ENCODE assay signal across 8 cellular contexts in the genomic region with DNA sequence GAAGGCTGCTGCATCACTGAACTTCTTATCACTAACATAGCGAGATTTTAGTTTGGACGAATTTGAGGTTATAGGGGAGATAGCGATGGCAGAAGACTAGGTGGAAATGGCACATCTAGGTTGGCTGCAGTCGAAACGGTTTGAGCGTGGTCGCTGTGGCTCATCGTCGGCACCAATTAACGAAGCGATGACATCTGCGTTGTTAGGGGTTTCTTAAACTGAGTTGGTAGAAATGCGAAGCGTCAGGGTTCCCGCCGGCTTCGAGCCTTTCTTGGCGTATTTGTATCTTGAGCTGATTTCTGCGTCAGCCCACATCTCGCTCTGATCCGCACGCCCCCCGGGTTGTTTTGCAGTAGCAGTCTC. TPM values are rescaled to one million over a fixed set of nuclear protein-coding genes. Genes with fewer than 3 reads are reported as not detected.
DNase-seq lines count a peak whose midpoint lies in the region; ATAC-seq, FAIRE-seq and TF ChIP-seq lines count a peak whose summit lies in the region.

No MANE protein-coding gene starts in this region.

- no peak overlapping the region for H3K23ac ChIP-seq in H1 (ENCODE audit: insufficient read length)

- no peak overlapping the region for H3K14ac ChIP-seq in H1 (ENCODE audit: insufficient read length)

- peak overlapping the region; percentile 81; the same call in 1 of the 2 replicates for H4K8ac ChIP-seq in H1 (ENCODE audit: extremely low read depth, insufficient read depth, low read length)

- H3K18ac ChIP-seq in H1 (ENCODE audit: extremely low read depth, low read length): peak overlapping the region; percentile 89

- peak overlapping the region; percentile 94 for H3K27ac Mint-ChIP-seq in activated CD4-positive, alpha-beta T cell treated with anti-CD3 and anti-CD28 coated beads, Interleukin-2, amount 10 ng/mL, durations not matched to agents 7 days and 5 days
- peak overlapping the region; percentile 90 to 98 (median 95) for H3K27ac Mint-ChIP-seq in naive thymus-derived CD4-positive, alpha-beta T cell
- peak overlapping the region; percentile 94 for H3K27ac Mint-ChIP-seq in stimulated activated memory B cell treated with anti-CD40 and anti-IgM and Interleukin-4, amounts not matched to agents 10 μg/mL and 1 μg/mL and 100 μg/mL, for 72 hours

- peaks cover 2% of the 10 kb centered on the region for H3K9me3 Mint-ChIP-seq in activated CD4-positive, alpha-beta T cell treated with anti-CD3 and anti-CD28 coated beads, Interleukin-2, amount 10 ng/mL, durations not matched to agents 7 days and 5 days
- peaks cover 0 to 3% (median 0%) of the 10 kb centered on the region in 11 donors for H3K9me3 Mint-ChIP-seq in naive thymus-derived CD4-positive, alpha-beta T cell
- H3K9me3 Mint-ChIP-seq in stimulated activated memory B cell treated with anti-CD40 and anti-IgM and Interleukin-4, amounts not matched to agents 10 μg/mL and 1 μg/mL and 100 μg/mL, for 72 hours: no peaks in the 10 kb centered on the region

- no peaks in the 10 kb centered on the region for H3K27me3 ChIP-seq in H1 (replicated peaks in 1 of 4; ENCODE audit: control insufficient read depth in 3 of 4, extremely low read depth in 1 of 4, insufficient read depth in 3 of 4, low read length in 3 of 4)
- H3K27me3 ChIP-seq in naive thymus-derived CD4-positive, alpha-beta T cell (ENCODE audit: control insufficient read depth in 2 of 2, insufficient read depth in 2 of 2, low read length in 2 of 2): no peaks in the 10 kb centered on the region

- in situ Hi-C loops in G401 (cut with HindIII; ENCODE audit: low sequenced_read_pairs): no loop called here

- no peak for FAIRE-seq in H1 (lab: Jason Lieb, UNC)

- H3K9me3 ChIP-seq in H1 (ENCODE audit: insufficient read depth in 2 of 2, low read depth in 1 of 2, low read length in 1 of 2): no peaks in the 10 kb centered on the region
- no peaks in the 10 kb centered on the region for H3K9me3 ChIP-seq in naive thymus-derived CD4-positive, alpha-beta T cell (ENCODE audit: control insufficient read depth in 2 of 3, low read length in 3 of 3)

- POLR2A ChIA-PET in activated CD4-positive, alpha-beta T cell treated with anti-CD3 and anti-CD28 coated beads, Interleukin-2, amount 10 ng/mL, durations not matched to agents 7 days and 5 days (lab: Charles Lee): no interaction called here
- POLR2A ChIA-PET in H1 (lab: Charles Lee; ENCODE audit: partially characterized antibody): interaction anchor here (0.6 to 5.9 kb wide), 28 partner anchors 10 to 1175 kb away, joined by 3 to 58 read pairs (median 4); partner anchors contain the start of genes NIT2, TFG and TMEM45A
- POLR2A ChIA-PET in naive thymus-derived CD4-positive, alpha-beta T cell (lab: Charles Lee): interaction anchor here (0.6 to 3.7 kb wide), 13 partner anchors 10 to 1500 kb away, joined by 3 to 21 read pairs (median 4); partner anchors contain the start of genes DCBLD2, NIT2 and TBC1D23

- H3K23me2 ChIP-seq in H1 (ENCODE audit: low read depth, low read length): peaks cover 16% of the 10 kb centered on the region

- no peak for TF ChIP-seq CTCF in H1 (IDR thresholded peaks at IDR 0.05; ENCODE audit: control extremely low read depth in 1 of 3, insufficient read depth in 1 of 3, low read depth in 1 of 3, low read length in 3 of 3)

- ATAC-seq in GM21723 (IDR thresholded peaks at IDR 0.05; ENCODE audit: unreplicated experiment): peak; percentile 23
- ATAC-seq in naive thymus-derived CD4-positive, alpha-beta T cell: peak; percentile 37
- ATAC-seq in stimulated activated memory B cell treated with anti-CD40 and anti-IgM and Interleukin-4, amounts not matched to agents 10 μg/mL and 1 μg/mL and 100 μg/mL, for 72 hours: peak; percentile 29

- TF ChIP-seq EP300 in H1 (IDR thresholded peaks at IDR 0.05; ENCODE audit: borderline replicate concordance in 1 of 2, low read depth in 2 of 2, low read length in 2 of 2): no peak

- peak; percentile 65 for DNase-seq in G401 (ENCODE audit: low spot score)
- DNase-seq in Kasumi-1 (lab: John Stamatoyannopoulos, UW): peak; percentile 54 to 68
- peak; percentile 53 for DNase-seq in activated CD4-positive, alpha-beta T cell treated with anti-CD3 and anti-CD28 coated beads, Interleukin-2, amount 10 ng/mL, durations not matched to agents 7 days and 5 days
- DNase-seq in H1 (ENCODE audit: low read depth in 1 of 2, low spot score in 2 of 2): no peak
- peak in 2 of 9 donors; percentile 45 to 70 for DNase-seq in naive thymus-derived CD4-positive, alpha-beta T cell
- DNase-seq in DMS114 treated with DMSO at 0.1 percent for 48 hours (lab: John Stamatoyannopoulos, UW; ENCODE audit: unreplicated experiment): no peak

- peak overlapping the region; percentile 99 for H3K4me3 Mint-ChIP-seq in activated CD4-positive, alpha-beta T cell treated with anti-CD3 and anti-CD28 coated beads, Interleukin-2, amount 10 ng/mL, durations not matched to agents 7 days and 5 days
- H3K4me3 Mint-ChIP-seq in naive thymus-derived CD4-positive, alpha-beta T cell: peak overlapping the region; percentile 87 to 99 (median 96)
- H3K4me3 Mint-ChIP-seq in stimulated activated memory B cell treated with anti-CD40 and anti-IgM and Interleukin-4, amounts not matched to agents 10 μg/mL and 1 μg/mL and 100 μg/mL, for 72 hours: peak overlapping the region; percentile 84

- peak overlapping the region; percentile 95 for H3K27ac ChIP-seq in H1 (ENCODE audit: low read depth, low read length)
- H3K27ac ChIP-seq in naive thymus-derived CD4-positive, alpha-beta T cell (ENCODE audit: low read depth, low read length): peak overlapping the region; percentile 85

- H3K56ac ChIP-seq in H1 (replicated peaks; ENCODE audit: insufficient read length, low read depth, low read length): peak overlapping the region; percentile 32

- H2BK15ac ChIP-seq in H1 (ENCODE audit: low read length): no peak overlapping the region

- H3K79me1 ChIP-seq in H1 (ENCODE audit: low read depth, low read length): no peaks in the 10 kb centered on the region

- H3K36me3 ChIP-seq in H1 (ENCODE audit: control insufficient read depth in 2 of 4, insufficient read depth in 4 of 4, low read length in 3 of 4): no peaks in the 10 kb centered on the region; a peak in 1 of 8 replicates
- peaks cover 0 to 9% (median 0%) of the 10 kb centered on the region in 3 experiments for H3K36me3 ChIP-seq in naive thymus-derived CD4-positive, alpha-beta T cell (ENCODE audit: control insufficient read depth in 2 of 3, insufficient read depth in 3 of 3, low read length in 3 of 3)

- peak overlapping the region; percentile 49 for H4K91ac ChIP-seq in H1 (replicated peaks; ENCODE audit: insufficient read length, low read length)

- no peak overlapping the region for H3K4ac ChIP-seq in H1 (replicated peaks; ENCODE audit: insufficient read length, low read depth, low read length)

- peaks cover 17 to 77% of the 10 kb centered on the region in 2 experiments for H3K79me2 ChIP-seq in H1 (ENCODE audit: control insufficient read depth in 1 of 2, insufficient read depth in 2 of 2, low read length in 2 of 2)

- peaks cover 9% of the 10 kb centered on the region for H3K36me3 Mint-ChIP-seq in activated CD4-positive, alpha-beta T cell treated with anti-CD3 and anti-CD28 coated beads, Interleukin-2, amount 10 ng/mL, durations not matched to agents 7 days and 5 days (ENCODE audit: low read depth)
- peaks cover 0 to 10% (median 5%) of the 10 kb centered on the region in 5 donors for H3K36me3 Mint-ChIP-seq in naive thymus-derived CD4-positive, alpha-beta T cell
- H3K36me3 Mint-ChIP-seq in stimulated activated memory B cell treated with anti-CD40 and anti-IgM and Interleukin-4, amounts not matched to agents 10 μg/mL and 1 μg/mL and 100 μg/mL, for 72 hours: peaks cover 6% of the 10 kb centered on the region

- H2BK12ac ChIP-seq in H1 (ENCODE audit: low read depth, low read length): peak overlapping the region; percentile 18; the same call in 1 of the 2 replicates

- peak overlapping the region; percentile 81 for H2BK5ac ChIP-seq in H1 (ENCODE audit: low read depth, low read length)

- H3K4me2 ChIP-seq in H1 (ENCODE audit: insufficient read depth in 1 of 2, low read depth in 2 of 2, low read length in 2 of 2): peak overlapping the region; percentile 91 to 92

- peaks cover 0 to 3% (median under 1%) of the 10 kb centered on the region in 4 experiments; a peak in 2 of 7 replicates for H3K4me1 ChIP-seq in H1 (replicated peaks in 1 of 4; ENCODE audit: control insufficient read depth in 3 of 4, insufficient read depth in 4 of 4, low read length in 3 of 4)
- peaks cover 21 to 33% of the 10 kb centered on the region in 2 donors for H3K4me1 ChIP-seq in naive thymus-derived CD4-positive, alpha-beta T cell (ENCODE audit: control insufficient read depth in 2 of 2, insufficient read depth in 2 of 2, low read length in 2 of 2)

- no peak overlapping the region; the same call in 1 of the 2 replicates for H2AK5ac ChIP-seq in H1 (ENCODE audit: low read depth, low read length)

- peak overlapping the region; percentile 34; the same call in 1 of the 2 replicates for H2AFZ ChIP-seq in H1 (ENCODE audit: low read length)

- H4K20me1 ChIP-seq in H1 (replicated peaks in 1 of 2; ENCODE audit: control insufficient read depth in 1 of 2, insufficient read depth in 2 of 2, low read length in 2 of 2): peaks cover 12% of the 10 kb centered on the region in 2 experiments

- H4K5ac ChIP-seq in H1 (ENCODE audit: insufficient read length, low read depth, low read length): peak overlapping the region; percentile 84

- no peak overlapping the region for H2BK120ac ChIP-seq in H1 (replicated peaks; ENCODE audit: low read depth, low read length)

- CTCF ChIA-PET in activated CD4-positive, alpha-beta T cell treated with anti-CD3 and anti-CD28 coated beads, Interleukin-2, amount 10 ng/mL, durations not matched to agents 7 days and 5 days (lab: Charles Lee): interaction anchor here (0.9 to 1.4 kb wide), 5 partner anchors 25 to 584 kb away, joined by 3 to 5 read pairs (median 3); partner anchors contain the start of gene CMSS1
- CTCF ChIA-PET in H1 (lab: Charles Lee; ENCODE audit: partially characterized antibody): interaction anchor here (0.6 to 2.3 kb wide), 8 partner anchors 17 to 569 kb away, joined by 3 to 7 read pairs (median 4); no protein-coding TSS in a partner anchor
- CTCF ChIA-PET in naive thymus-derived CD4-positive, alpha-beta T cell (lab: Charles Lee): interaction anchor here (0.7 to 1.5 kb wide), 2 partner anchors 139 to 188 kb away, joined by 4 to 5 read pairs; no protein-coding TSS in a partner anchor

- peaks cover 44% of the 10 kb centered on the region for H3K4me1 Mint-ChIP-seq in activated CD4-positive, alpha-beta T cell treated with anti-CD3 and anti-CD28 coated beads, Interleukin-2, amount 10 ng/mL, durations not matched to agents 7 days and 5 days
- H3K4me1 Mint-ChIP-seq in naive thymus-derived CD4-positive, alpha-beta T cell: peaks cover 34 to 83% (median 72%) of the 10 kb centered on the region in 7 donors
- H3K4me1 Mint-ChIP-seq in stimulated activated memory B cell treated with anti-CD40 and anti-IgM and Interleukin-4, amounts not matched to agents 10 μg/mL and 1 μg/mL and 100 μg/mL, for 72 hours: peaks cover 36% of the 10 kb centered on the region

- no peak for TF ChIP-seq POLR2A in H1 (IDR thresholded peaks at IDR 0.05; ENCODE audit: control extremely low read depth in 1 of 2, low read depth in 2 of 2, low read length in 2 of 2)

- no peaks in the 10 kb centered on the region for H3K27me3 Mint-ChIP-seq in activated CD4-positive, alpha-beta T cell treated with anti-CD3 and anti-CD28 coated beads, Interleukin-2, amount 10 ng/mL, durations not matched to agents 7 days and 5 days
- H3K27me3 Mint-ChIP-seq in naive thymus-derived CD4-positive, alpha-beta T cell: no peaks in the 10 kb centered on the region
- no peaks in the 10 kb centered on the region for H3K27me3 Mint-ChIP-seq in stimulated activated memory B cell treated with anti-CD40 and anti-IgM and Interleukin-4, amounts not matched to agents 10 μg/mL and 1 μg/mL and 100 μg/mL, for 72 hours

- intact Hi-C loops in naive thymus-derived CD4-positive, alpha-beta T cell (cut with micrococcal nuclease): loop anchor here (1.0 to 10.0 kb wide), 27 partner anchors 40 to 1878 kb away; partner anchors contain the start of genes CEP97 (in 2 of the 2), CMSS1 (in 2 of the 2), NIT2 (in 2 of the 2) and TBC1D23 (in 2 of the 2)

- 1% methylated on average over 23 of the region's 23 CpGs; no CpG with 5 or more reads in 1 of the 2 experiments for WGBS in H1 (ENCODE audit: extremely low coverage in 1 of 2, insufficient coverage in 1 of 2, insufficient read length in 1 of 2, insufficient replicate concordance in 2 of 2, low coverage in 1 of 2, low lambda C conversion rate in 2 of 2, missing lambda C conversion rate in 1 of 2), 2 experiments

- H3K9ac ChIP-seq in H1 (replicated peaks in 1 of 4; ENCODE audit: extremely low read depth in 1 of 4, low read depth in 3 of 4, low read length in 3 of 4): peak overlapping the region; percentile 60 to 97 (median 94)

- no peak for TF ChIP-seq RAD21 in H1 (IDR thresholded peaks at IDR 0.05 in 1 of 2, conservative IDR thresholded peaks at IDR 0.05 in 1 of 2; ENCODE audit: low read depth in 2 of 2, low read length in 2 of 2)

- peak overlapping the region; percentile 59 to 96 (median 84) for H3K4me3 ChIP-seq in H1 (ENCODE audit: extremely low read depth in 1 of 4, insufficient read depth in 2 of 4, low read depth in 3 of 4, low read length in 4 of 4)
- H3K4me3 ChIP-seq in naive thymus-derived CD4-positive, alpha-beta T cell (ENCODE audit: low read length): peak overlapping the region; percentile 90

- H2BK20ac ChIP-seq in H1 (ENCODE audit: low read length): no peak overlapping the region

RNA-seq across cellular contexts. Expression of gene LNP1, which starts 0.3 kb away (rescaled TPM):
- total RNA-seq in G401 (2014; rRNA removed; shearing (Covaris generic)): 2.2 and 3.6 TPM in 2 replicates
- total RNA-seq in activated CD4-positive, alpha-beta T cell treated with anti-CD3 and anti-CD28 coated beads, Interleukin-2, amount 10 ng/mL, durations not matched to agents 7 days and 5 days: 1 to 10 TPM in 1 of 2 experiments, under 1 TPM in 1; 0.72 to 1.2 TPM
- total RNA-seq in H1 (2021; fragmentation: NEBNext Ultra II Directional; extraction: Animal tissue kit (Norgen Biotek cat#: 25700)): 8.0 and 8.7 TPM in 2 replicates
- polyA plus RNA-seq in H1 (2011; rRNA removed): 6.6 and 7.8 TPM in 2 replicates
- 10.4 TPM for polyA plus RNA-seq in H1 (2011; cell fraction: cytosol; rRNA removed)
- 5.7 TPM for polyA plus RNA-seq in H1 (2011; cell fraction: nucleus; rRNA removed)
- polyA plus RNA-seq in H1 (2012, experiment 1 of 2): 5.6 to 6.8 TPM (median 6.1 TPM) in 4 replicates
- 1.7 TPM for polyA plus RNA-seq in H1 (2012, experiment 2 of 2)
- 7.4 TPM for polyA plus RNA-seq in H1 (2013, experiment 1 of 2)
- polyA plus RNA-seq in H1 (2013, experiment 2 of 2): 6.5 TPM
- 10.8 and 13.4 TPM in 2 replicates for polyA minus RNA-seq in H1 (2011; rRNA and poly(A)+ RNA removed)
- polyA minus RNA-seq in H1 (2011; cell fraction: cytosol; rRNA and poly(A)+ RNA removed): 5.1 TPM
- polyA minus RNA-seq in H1 (2011; cell fraction: nucleus; rRNA and poly(A)+ RNA removed): 23.6 TPM
- total RNA-seq in naive thymus-derived CD4-positive, alpha-beta T cell: 1 to 10 TPM in 4 of 5 experiments, under 1 TPM in 1; 0.82 to 2.4 (median 1.6) TPM
- under 1 TPM; 0.37 to 0.92 TPM for polyA plus RNA-seq in naive thymus-derived CD4-positive, alpha-beta T cell

RNA-seq across cellular contexts. Expression of gene TOMM70, which starts 0.8 kb away (rescaled TPM):
- 44.9 and 65.4 TPM in 2 replicates for total RNA-seq in G401 (2014; rRNA removed; shearing (Covaris generic))
- total RNA-seq in activated CD4-positive, alpha-beta T cell treated with anti-CD3 and anti-CD28 coated beads, Interleukin-2, amount 10 ng/mL, durations not matched to agents 7 days and 5 days: 10 to 100 TPM; 37.9 to 43.6 TPM
- 51.2 and 52.1 TPM in 2 replicates for total RNA-seq in H1 (2021; fragmentation: NEBNext Ultra II Directional; extraction: Animal tissue kit (Norgen Biotek cat#: 25700))
- polyA plus RNA-seq in H1 (2011; rRNA removed): 7.5 and 10.9 TPM in 2 replicates
- 18.0 TPM for polyA plus RNA-seq in H1 (2011; cell fraction: cytosol; rRNA removed)
- 8.2 TPM for polyA plus RNA-seq in H1 (2011; cell fraction: nucleus; rRNA removed)
- 20.1 to 37.0 TPM (median 24.4 TPM) in 4 replicates for polyA plus RNA-seq in H1 (2012, experiment 1 of 2)
- 5.4 TPM for polyA plus RNA-seq in H1 (2012, experiment 2 of 2)
- polyA plus RNA-seq in H1 (2013, experiment 1 of 2): 26.4 TPM
- 26.1 TPM for polyA plus RNA-seq in H1 (2013, experiment 2 of 2)
- 25.5 and 31.4 TPM in 2 replicates for polyA minus RNA-seq in H1 (2011; rRNA and poly(A)+ RNA removed)
- polyA minus RNA-seq in H1 (2011; cell fraction: cytosol; rRNA and poly(A)+ RNA removed): 28.5 TPM
- 28.7 TPM for polyA minus RNA-seq in H1 (2011; cell fraction: nucleus; rRNA and poly(A)+ RNA removed)
- 10 to 100 TPM; 18.3 to 43.7 (median 35.5) TPM for total RNA-seq in naive thymus-derived CD4-positive, alpha-beta T cell
- 10 to 100 TPM; 20.5 to 22.6 TPM for polyA plus RNA-seq in naive thymus-derived CD4-positive, alpha-beta T cell

Comparison
In these comparisons a context has a peak if more than half of its experiments do, and no peak if none do; other contexts are left out.
1. DNase-seq: peak in G401 (single experiment), Kasumi-1 (2 of 2) and activated CD4-positive, alpha-beta T cell treated with anti-CD3 and anti-CD28 coated beads, Interleukin-2, amount 10 ng/mL, durations not matched to agents 7 days and 5 days (single experiment); none in H1 (0 of 2) and DMS114 treated with DMSO at 0.1 percent for 48 hours (single experiment).
2. Peak in every context shown above with its lines, with median percentiles within 50 percentile points of each other: ATAC-seq, H3K27ac Mint-ChIP-seq and H3K4me3 Mint-ChIP-seq.